ENCODE assay signal across 26 cellular contexts in the genomic region with DNA sequence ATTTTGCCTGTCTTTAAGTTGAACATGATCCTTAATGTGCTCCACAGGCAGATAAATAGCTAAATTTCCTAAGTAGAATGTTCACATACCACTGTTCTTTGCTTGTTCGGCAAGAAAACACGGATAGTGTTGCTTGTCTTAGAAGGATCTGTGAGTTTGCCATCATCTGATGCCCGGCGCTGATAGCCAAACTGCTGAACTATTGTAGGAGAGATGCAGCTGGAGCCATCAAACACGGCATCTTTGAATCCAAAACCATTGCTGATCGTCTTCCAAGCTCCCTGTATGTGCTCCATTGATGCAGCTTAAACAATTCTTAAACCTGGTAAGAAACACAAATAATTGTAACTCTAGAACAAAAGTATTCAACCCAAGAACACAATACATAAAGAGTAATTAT.
"Had no signal": no experiment of that assay in that cellular context is flagged by ENCODE, and none has a peak within 500 bp of the region (broad histone marks: within the 10 kb centered on the region; RNA-seq: fewer than 3 reads in every experiment).

No MANE protein-coding gene starts in this region.

- H3K27me3 Mint-ChIP-seq: stimulated activated naive CD8-positive, alpha-beta T cell treated with anti-CD3 and anti-CD28 coated beads, Interleukin-15, amount 100 ng/mL, for 72 hours had no signal

- ATAC-seq: esophagus mucosa; gastrocnemius medialis; heart right ventricle; left cardiac atrium; left lung; natural killer cell; pancreas; sciatic nerve; stimulated activated naive CD8-positive, alpha-beta T cell treated with anti-CD3 and anti-CD28 coated beads, Interleukin-15, amount 100 ng/mL, for 72 hours had no signal

- H3K27ac Mint-ChIP-seq: endodermal cell; natural killer cell; stimulated activated naive CD8-positive, alpha-beta T cell treated with anti-CD3 and anti-CD28 coated beads, Interleukin-15, amount 100 ng/mL, for 72 hours had no signal

- H3K27ac ChIP-seq: epithelial cell of prostate, heart right ventricle, left lung, pancreas, prostate gland, right atrium auricular region, suprapubic skin, transverse colon, vagina had no signal

- H3K4me1 ChIP-seq: pancreas, prostate gland had no signal

- DNase-seq: effector CD8-positive, alpha-beta T cell; endodermal cell; foreskin fibroblast; gastrocnemius medialis; glutamatergic neuron; heart right ventricle; left cardiac atrium; left lung; mesendoderm; natural killer cell; pancreas; stimulated activated CD4-positive, alpha-beta T cell treated with anti-CD3 and anti-CD28 coated beads, Interleukin-12 subunit alpha, Interleukin-12 subunit beta, amount 100 ng/mL, for 4 hours; stimulated activated CD4-positive, alpha-beta T cell treated with anti-CD3 and anti-CD28 coated beads, Interleukin-1b, Interleukin-23, amount 100 ng/mL, for 48 hours; stimulated activated CD4-positive, alpha-beta T cell treated with anti-CD3 and anti-CD28 coated beads, Interleukin-4, amount 100 ng/mL, for 1 hour; stimulated activated CD8-positive, alpha-beta memory T cell treated with anti-CD3 and anti-CD28 coated beads, Interleukin-4, amount 100 ng/mL, for 48 hours; stimulated activated naive CD4-positive, alpha-beta T cell; stimulated activated naive CD8-positive, alpha-beta T cell treated with anti-CD3 and anti-CD28 coated beads, Interleukin-15, amount 100 ng/mL, for 72 hours; transverse colon had no signal

- H3K9me3 Mint-ChIP-seq: endodermal cell; natural killer cell; stimulated activated naive CD8-positive, alpha-beta T cell treated with anti-CD3 and anti-CD28 coated beads, Interleukin-15, amount 100 ng/mL, for 72 hours had no signal

- H3K4me3 Mint-ChIP-seq: endodermal cell; natural killer cell; stimulated activated naive CD8-positive, alpha-beta T cell treated with anti-CD3 and anti-CD28 coated beads, Interleukin-15, amount 100 ng/mL, for 72 hours had no signal

- H3K9me3 ChIP-seq: gastrocnemius medialis, heart right ventricle, left lung, pancreas, prostate gland, right atrium auricular region, suprapubic skin, transverse colon, vagina had no signal

- H3K4me3 ChIP-seq: gastrocnemius medialis, heart right ventricle, left lung, pancreas, prostate gland, right atrium auricular region, smooth muscle cell, suprapubic skin, transverse colon, vagina had no signal

- H3K36me3 Mint-ChIP-seq: natural killer cell had no signal

- H3K27me3 ChIP-seq: gastrocnemius medialis, heart right ventricle, left lung, pancreas, right atrium auricular region, suprapubic skin, transverse colon, vagina had no signal

- H3K36me3 ChIP-seq: prostate gland had no signal
